Comparison of ENCODE assay signal across 9 cellular contexts in the genomic region with DNA sequence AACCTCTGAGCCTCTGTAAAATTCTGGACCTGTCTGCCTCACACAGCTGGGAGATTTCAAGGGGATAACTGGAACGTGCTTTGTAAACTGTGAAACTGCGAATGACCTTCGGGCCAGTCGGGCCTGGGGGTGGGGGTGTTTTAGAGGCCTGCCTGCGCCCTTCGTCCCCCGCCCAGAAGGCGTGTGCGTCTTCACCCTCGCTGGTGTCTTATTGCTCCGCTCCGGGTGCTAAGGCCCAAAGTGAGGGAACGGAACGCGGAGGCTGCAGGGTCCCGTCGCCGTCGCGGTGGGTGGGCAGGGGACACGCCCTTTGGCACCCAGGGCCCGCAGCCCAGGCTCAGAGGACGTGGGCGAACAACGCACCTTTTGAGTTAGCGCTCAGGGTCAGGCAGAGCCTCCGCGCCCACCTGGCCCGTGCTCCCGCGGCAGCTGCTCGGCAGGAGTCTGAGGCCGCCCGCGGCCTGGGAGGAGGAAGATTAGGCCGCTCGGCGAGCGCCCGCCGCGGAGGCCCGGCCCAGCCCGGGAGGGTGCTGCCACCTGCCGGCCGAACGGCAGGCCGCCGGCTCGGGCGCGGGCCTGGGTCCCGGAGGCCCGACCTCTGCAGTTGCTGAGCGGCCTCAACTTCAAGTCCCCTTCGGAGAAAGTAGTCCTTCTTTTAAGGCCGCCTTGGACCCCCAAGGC. TPM values are rescaled to one million over a fixed set of nuclear protein-coding genes. Genes with fewer than 3 reads are reported as not detected.
DNase-seq lines count a peak whose midpoint lies in the region; ATAC-seq and TF ChIP-seq lines count a peak whose summit lies in the region.
"Had no signal": no experiment of that assay in that cellular context is flagged by ENCODE, and none has a peak within 500 bp of the region (broad histone marks: within the 10 kb centered on the region; RNA-seq: fewer than 3 reads in every experiment).

No MANE protein-coding gene starts in this region.

- H3K9me3 ChIP-seq in Caco-2: no peaks in the 10 kb centered on the region
- no peaks in the 10 kb centered on the region for H3K9me3 ChIP-seq in NT2/D1 (ENCODE audit: insufficient read depth, low read length)
- H3K9me3 ChIP-seq in muscle layer of colon (ENCODE audit: low read length): no peaks in the 10 kb centered on the region

- peak overlapping the region; percentile 70 for H3K4me3 Mint-ChIP-seq in Caco-2 (ENCODE audit: unreplicated experiment)
- H3K4me3 Mint-ChIP-seq: T-helper 1 cell treated with Interleukin-12 subunit alpha and Interleukin-12 subunit beta and Interleukin-4 antibody, amounts not matched to agents 30 μg/mL and 1 μg/mL, for 36 hours had no signal

- no peaks in the 10 kb centered on the region for H3K9me3 Mint-ChIP-seq in Caco-2 (ENCODE audit: unreplicated experiment)
- H3K9me3 Mint-ChIP-seq: T-helper 1 cell treated with Interleukin-12 subunit alpha and Interleukin-12 subunit beta and Interleukin-4 antibody, amounts not matched to agents 30 μg/mL and 1 μg/mL, for 36 hours had no signal

- H3K4me3 ChIP-seq in Caco-2 (ENCODE audit: low read depth, low read length) (peak overlapping the region; percentile 57), NT2/D1 (ENCODE audit: insufficient read length, low read depth) (peak overlapping the region; percentile 34), epithelial cell of esophagus (ENCODE audit: low read length) (peak overlapping the region; percentile 23), muscle layer of colon (ENCODE audit: low read depth in 1 of 2, low read length in 2 of 2) (peak overlapping the region; percentile 45 to 61)

- H3K27me3 ChIP-seq in Caco-2 (replicated peaks; ENCODE audit: control insufficient read depth, insufficient read depth, low read length): no peaks in the 10 kb centered on the region
- H3K27me3 ChIP-seq in NT2/D1 (ENCODE audit: insufficient read depth, insufficient read length): peaks cover 31% of the 10 kb centered on the region
- H3K27me3 ChIP-seq in muscle layer of colon (ENCODE audit: control insufficient read depth in 1 of 2, insufficient read depth in 2 of 2, low read length in 2 of 2): no peaks in the 10 kb centered on the region

- H3K27me3 Mint-ChIP-seq in Caco-2 (ENCODE audit: insufficient read depth, unreplicated experiment): peaks cover 6% of the 10 kb centered on the region

- peak; percentile 62 to 92 for TF ChIP-seq CTCF in Caco-2 (IDR thresholded peaks at IDR 0.05; ENCODE audit: insufficient read depth in 1 of 2, low read depth in 1 of 2, low read length in 1 of 2, severe bottlenecking in 1 of 2, unreplicated experiment in 1 of 2)
- peak; percentile 38 for TF ChIP-seq CTCF in epithelial cell of esophagus (IDR thresholded peaks at IDR 0.05; ENCODE audit: insufficient read depth, low read depth, low read length, missing control alignments)

- H3K9ac ChIP-seq in NT2/D1 (ENCODE audit: insufficient read length, low read depth) (peak overlapping the region; percentile 74), muscle layer of colon (ENCODE audit: low read length) (peak overlapping the region; percentile 52)

- DNase-seq in Caco-2 (peak; percentile 72 to 89), NT2/D1 (ENCODE audit: low read depth, low spot score) (no peak), activated T-cell treated with anti-CD3 and anti-CD28 coated beads for 48 hours (ENCODE audit: low read depth) (peak; percentile 74), epithelial cell of esophagus (ENCODE audit: low read depth) (peak; percentile 63)
- peak; percentile 6 to 48 for DNase-seq in stimulated activated CD8-positive, alpha-beta memory T cell treated with anti-CD3 and anti-CD28 coated beads, Interleukin-7, amount 100 ng/mL, for 4 hours (ENCODE audit: low read depth in 2 of 2)

- no TSS peak for BruUV-seq in Caco-2 (replicated peaks; lab: Mats Ljungman, UMichigan)

- ATAC-seq in HG02885 (IDR thresholded peaks at IDR 0.05; ENCODE audit: poor library complexity, unreplicated experiment) (peak; percentile 60), HG03460 (IDR thresholded peaks at IDR 0.05; ENCODE audit: unreplicated experiment) (no peak)

- peaks cover 17% of the 10 kb centered on the region for H3K4me1 Mint-ChIP-seq in Caco-2 (ENCODE audit: low read depth, unreplicated experiment)

- POLR2A ChIA-PET in Caco-2 (lab: Charles Lee): interaction anchor here (0.6 kb wide), 1 partner anchor 815 kb away, joined by 3 read pairs; no protein-coding TSS in a partner anchor

- peaks cover 14% of the 10 kb centered on the region for H3K36me3 Mint-ChIP-seq in Caco-2 (ENCODE audit: insufficient read depth, unreplicated experiment)

- no peaks in the 10 kb centered on the region for H3K36me3 ChIP-seq in Caco-2 (ENCODE audit: control insufficient read depth, insufficient read depth, low read length)
- H3K36me3 ChIP-seq in NT2/D1 (ENCODE audit: insufficient read depth, insufficient read length, low read length): peaks cover 28% of the 10 kb centered on the region
- peaks cover 7% of the 10 kb centered on the region for H3K36me3 ChIP-seq in muscle layer of colon (ENCODE audit: insufficient read depth, low read length)

- H3K27ac Mint-ChIP-seq in Caco-2 (ENCODE audit: unreplicated experiment): no peak overlapping the region
- H3K27ac Mint-ChIP-seq: T-helper 1 cell treated with Interleukin-12 subunit alpha and Interleukin-12 subunit beta and Interleukin-4 antibody, amounts not matched to agents 30 μg/mL and 1 μg/mL, for 36 hours had no signal

- CTCF ChIA-PET in Caco-2 (lab: Charles Lee): interaction anchor here (0.5 to 6.1 kb wide), 17 partner anchors 10 to 804 kb away, joined by 3 to 78 read pairs (median 3); partner anchors contain the start of genes ACBD4 and C1QL1

- H3K4me1 ChIP-seq in Caco-2: peaks cover 18% of the 10 kb centered on the region
- H3K4me1 ChIP-seq in NT2/D1 (ENCODE audit: insufficient read depth, insufficient read length): peaks cover 33% of the 10 kb centered on the region
- peaks cover 36% of the 10 kb centered on the region for H3K4me1 ChIP-seq in muscle layer of colon (ENCODE audit: insufficient read depth, low read length)

- peak overlapping the region; percentile 96 for H3K27ac ChIP-seq in muscle layer of colon (ENCODE audit: low read depth, low read length)

- intact Hi-C loops in Caco-2 (cut with micrococcal nuclease; ENCODE audit: unreplicated experiment): loop anchor here (1.0 kb wide), 1 partner anchor 101 kb away; no protein-coding TSS in a partner anchor

RNA-seq across cellular contexts. Expression of gene DCAKD, which starts 29.7 kb away (rescaled TPM):
- 12.0 and 15.1 TPM in 2 replicates for total RNA-seq in Caco-2 (2022)

RNA-seq across cellular contexts. Expression of gene NMT1, which starts 39.4 kb away (rescaled TPM):
- total RNA-seq in Caco-2 (2022): 173 and 179 TPM in 2 replicates

RNA-seq across cellular contexts. Expression of gene C1QL1, which starts 53.6 kb away (rescaled TPM):
- 2.5 and 5.2 TPM in 2 replicates for total RNA-seq in Caco-2 (2022)
